Comparison of ENCODE assay signal across 9 cellular contexts in genomic region chr1:156608036-156608674, GRCh38. TPM values are rescaled to one million over a fixed set of nuclear protein-coding genes. Genes with fewer than 3 reads are reported as not detected.
DNase-seq lines count a peak whose midpoint lies in the region; ATAC-seq and TF ChIP-seq lines count a peak whose summit lies in the region.
"Had no signal": no experiment of that assay in that cellular context is flagged by ENCODE, and none has a peak within 500 bp of the region (broad histone marks: within the 10 kb centered on the region; RNA-seq: fewer than 3 reads in every experiment).

No MANE protein-coding gene starts in this region.

- TF ChIP-seq CTCF in Caco-2 (IDR thresholded peaks at IDR 0.05; ENCODE audit: insufficient read depth in 1 of 2, low read depth in 1 of 2, low read length in 1 of 2, severe bottlenecking in 1 of 2, unreplicated experiment in 1 of 2), result peak; percentile 82 to 83
- TF ChIP-seq CTCF in SU-DHL-6 (IDR thresholded peaks at IDR 0.05; ENCODE audit: insufficient read depth, low read length, poor library complexity, severe bottlenecking), result peak; percentile 55
- TF ChIP-seq CTCF in right atrium auricular region (IDR thresholded peaks at IDR 0.05), result peak; percentile 58 to 78
- TF ChIP-seq CTCF in gastrocnemius medialis (IDR thresholded peaks at IDR 0.05 in 4 of 5, conservative IDR thresholded peaks at IDR 0.05 in 1 of 5), result peak; percentile 73 to 81 (median 80)

- no peaks in the 10 kb centered on the region for H3K9me3 ChIP-seq in Caco-2
- H3K9me3 ChIP-seq in SU-DHL-6 (ENCODE audit: insufficient read depth, low read length), result no peaks in the 10 kb centered on the region
- no peaks in the 10 kb centered on the region for H3K9me3 ChIP-seq in right atrium auricular region
- H3K9me3 ChIP-seq in gastrocnemius medialis, result no peaks in the 10 kb centered on the region

- H3K27me3 ChIP-seq in Caco-2 (replicated peaks; ENCODE audit: control insufficient read depth, insufficient read depth, low read length) (no peaks in the 10 kb centered on the region), SU-DHL-6 (ENCODE audit: low read length) (no peaks in the 10 kb centered on the region), right atrium auricular region (no peaks in the 10 kb centered on the region), gastrocnemius medialis (no peaks in the 10 kb centered on the region)

- H3K4me3 Mint-ChIP-seq in Caco-2 (ENCODE audit: unreplicated experiment), result no peak overlapping the region

- no peak for TF ChIP-seq POLR2A in gastrocnemius medialis (IDR thresholded peaks at IDR 0.05)

- no peak overlapping the region for H2AFZ ChIP-seq in SU-DHL-6 (ENCODE audit: low read depth, low read length, severe bottlenecking)

- H3K4me1 ChIP-seq in Caco-2 (0 out of 2 replicates have a peak, but pooled peaks cover 4% of the 10 kb centered on the region), right atrium auricular region (peaks cover 0 to 4% of the 10 kb centered on the region in 2 donors), gastrocnemius medialis (no peaks in the 10 kb centered on the region)

- POLR2A ChIA-PET in Caco-2 (lab: Charles Lee), result interaction anchor here (0.6 kb wide), 1 partner anchor 108 kb away, joined by 3 read pairs; the partner anchor contains the start of gene MEF2D

- H3K9me2 ChIP-seq in SU-DHL-6 (replicated peaks; ENCODE audit: insufficient read depth, low read length), result no peaks in the 10 kb centered on the region

- CTCF ChIA-PET in Caco-2 (lab: Charles Lee), result interaction anchor here (0.6 to 1.9 kb wide), 11 partner anchors 8 to 223 kb away, joined by 3 to 9 read pairs (median 4); partner anchors contain the start of genes HAPLN2 and NAXE

- no peaks in the 10 kb centered on the region for H4K20me1 ChIP-seq in SU-DHL-6 (ENCODE audit: low read depth, low read length)

- no peaks in the 10 kb centered on the region for H3K79me2 ChIP-seq in SU-DHL-6 (ENCODE audit: insufficient read depth, low read length)

- no peak overlapping the region for H3K4me3 ChIP-seq in Caco-2 (ENCODE audit: low read depth, low read length)
- no peak overlapping the region for H3K4me3 ChIP-seq in SU-DHL-6 (ENCODE audit: insufficient read depth, low read length, poor library complexity, severe bottlenecking)
- H3K4me3 ChIP-seq in right atrium auricular region, result no peak overlapping the region
- no peak overlapping the region for H3K4me3 ChIP-seq in gastrocnemius medialis
- H3K4me3 ChIP-seq: SK-N-MC had no signal

- BruUV-seq in Caco-2 (replicated peaks; lab: Mats Ljungman, UMichigan), result no TSS peak

- no peaks in the 10 kb centered on the region for H3K9me3 Mint-ChIP-seq in Caco-2 (ENCODE audit: unreplicated experiment)

- no peaks in the 10 kb centered on the region for H3K36me3 Mint-ChIP-seq in Caco-2 (ENCODE audit: insufficient read depth, unreplicated experiment)

- intact Hi-C loops in Caco-2 (cut with micrococcal nuclease; ENCODE audit: unreplicated experiment), result loop anchor here (1.0 to 10.0 kb wide), 4 partner anchors 24 to 223 kb away; partner anchors contain the start of genes IQGAP3 and MEF2D
- intact Hi-C loops in gastrocnemius medialis (cut with DNase I; ENCODE audit: low total_unique reads), result loop anchor here (1.0 to 2.0 kb wide), 4 partner anchors 24 to 223 kb away; no protein-coding TSS in a partner anchor

- H3K4me1 Mint-ChIP-seq in Caco-2 (ENCODE audit: low read depth, unreplicated experiment), result peaks cover 16% of the 10 kb centered on the region

- no peak overlapping the region for H3K27ac ChIP-seq in SU-DHL-6 (ENCODE audit: low read depth, low read length)
- H3K27ac ChIP-seq in right atrium auricular region, result no peak overlapping the region
- H3K27ac ChIP-seq in gastrocnemius medialis, result no peak overlapping the region
- H3K27ac ChIP-seq: SK-N-MC had no signal

- H3K9ac ChIP-seq in SU-DHL-6 (ENCODE audit: low read length), result no peak overlapping the region

- DNase-seq in Caco-2, result peak; percentile 71 to 78
- peak; percentile 81 for DNase-seq in NCI-H146 (lab: John Stamatoyannopoulos, UW)
- peak in 43 of 58 donors; percentile 11 to 85 (median 39) for DNase-seq in anterior cingulate cortex (lab: John Stamatoyannopoulos, UW)
- no peak for DNase-seq in right atrium auricular region (ENCODE audit: low spot score)
- peak; percentile 48 to 59 for DNase-seq in gastrocnemius medialis

- no peaks in the 10 kb centered on the region for H3K27me3 Mint-ChIP-seq in Caco-2 (ENCODE audit: insufficient read depth, unreplicated experiment)

- peak overlapping the region; percentile 3 for H3K4me2 ChIP-seq in SU-DHL-6 (ENCODE audit: low read depth, low read length, poor library complexity, severe bottlenecking)

- H3F3A ChIP-seq in SU-DHL-6 (ENCODE audit: insufficient read depth), result peaks cover under 1% of the 10 kb centered on the region; the same call in 1 of the 2 replicates

- ATAC-seq in GM21723 (IDR thresholded peaks at IDR 0.05; ENCODE audit: unreplicated experiment), result peak; percentile 77
- peak; percentile 99 to 100 for ATAC-seq in gastrocnemius medialis
- ATAC-seq in HG02642 (IDR thresholded peaks at IDR 0.05; ENCODE audit: poor library complexity, unreplicated experiment), result no peak

- H3K36me3 ChIP-seq in Caco-2 (ENCODE audit: control insufficient read depth, insufficient read depth, low read length) (no peaks in the 10 kb centered on the region), SU-DHL-6 (ENCODE audit: low read length) (no peaks in the 10 kb centered on the region), right atrium auricular region (no peaks in the 10 kb centered on the region), gastrocnemius medialis (no peaks in the 10 kb centered on the region)

- in situ Hi-C loops in gastrocnemius medialis (cut with MboI; ENCODE audit: low sequenced_read_pairs in 4 of 4), result loop anchor here in 3 of 4 donors (5.0 to 10.0 kb wide), 2 partner anchors 156 to 223 kb away; no protein-coding TSS in a partner anchor

- no peak overlapping the region for H3K27ac Mint-ChIP-seq in Caco-2 (ENCODE audit: unreplicated experiment)

RNA-seq across cellular contexts. Expression of gene GPATCH4, which starts 6.9 kb away (rescaled TPM):
- 52.5 and 53.5 TPM in 2 replicates for total RNA-seq in Caco-2 (2022)
- 10 to 100 TPM; 12.7 to 14.3 TPM for total RNA-seq in right atrium auricular region
- 100 to 1,000 TPM in 1 of 4 donors, 10 to 100 TPM in 3; 35.6 to 103 (median 47.6) TPM for total RNA-seq in gastrocnemius medialis

RNA-seq across cellular contexts. Expression of gene HAPLN2, which starts 11.1 kb away (rescaled TPM):
- total RNA-seq in Caco-2 (2022) (not detected in 2 replicates), right atrium auricular region (1 to 10 TPM; 1.2 to 1.8 TPM), gastrocnemius medialis (1 to 10 TPM in 3 of 4 donors, under 1 TPM in 1; 0.53 to 6.0 (median 3.0) TPM)

RNA-seq across cellular contexts. Expression of gene NAXE, which starts 16.6 kb away (rescaled TPM):
- total RNA-seq in Caco-2 (2022) (99.8 and 105 TPM in 2 replicates), right atrium auricular region (10 to 100 TPM; 85.3 to 96.3 TPM), gastrocnemius medialis (10 to 100 TPM; 34.4 to 66.7 (median 46.0) TPM)

RNA-seq across cellular contexts. Expression of gene TTC24, which starts 28.6 kb away (rescaled TPM):
- not detected in 2 replicates for total RNA-seq in Caco-2 (2022)
- total RNA-seq in right atrium auricular region, result not detected
- total RNA-seq in gastrocnemius medialis, result 1 to 10 TPM in 1 of 4 donors, not detected in 3; 3.6 TPM

RNA-seq across cellular contexts. Expression of gene BCAN, which starts 33.8 kb away (rescaled TPM):
- total RNA-seq in Caco-2 (2022) (not detected in 2 replicates), right atrium auricular region (not detected), gastrocnemius medialis (under 1 TPM in 2 of 4 donors, not detected in 2; 0.26 to 0.29 TPM)
